Comparison of ENCODE assay signal across 22 cellular contexts in the genomic region with DNA sequence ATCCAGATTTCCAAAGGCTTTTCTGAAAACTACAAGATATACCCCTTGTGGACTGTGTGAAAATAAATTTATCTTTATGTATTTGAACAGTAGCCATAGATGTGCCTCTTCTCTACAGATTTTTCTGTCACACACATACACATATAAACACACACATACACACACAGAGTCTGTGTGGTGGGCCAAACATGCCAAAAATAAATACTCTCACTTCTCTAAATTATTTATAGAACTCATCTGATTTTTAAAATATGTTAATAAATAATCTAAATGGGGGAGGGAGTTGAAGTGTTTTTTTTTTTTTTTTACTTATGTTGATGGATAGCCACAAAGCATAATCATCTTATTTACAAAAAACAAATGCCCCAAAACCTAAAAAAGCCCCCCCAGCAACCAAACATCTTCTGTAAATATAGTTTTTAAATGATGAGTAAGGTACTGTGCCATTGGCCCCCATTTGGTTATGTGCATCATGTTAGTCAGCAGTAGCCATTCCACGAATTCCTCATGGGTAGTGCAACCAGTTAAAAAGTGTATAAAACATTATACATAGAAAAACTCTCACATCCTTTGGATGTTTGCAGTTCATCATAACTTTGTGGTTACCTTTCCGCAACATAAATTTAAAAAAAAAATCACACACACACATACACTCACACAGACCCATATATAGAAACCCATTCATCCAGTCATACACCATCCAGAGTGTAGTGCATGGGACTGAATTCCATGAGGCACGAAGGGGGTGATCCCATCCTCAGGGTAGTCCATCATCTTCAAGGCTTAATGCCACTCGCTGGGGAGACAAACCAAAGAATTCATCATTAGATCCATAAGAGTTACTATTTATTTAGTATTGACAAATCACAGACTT.
DNase-seq lines count a peak whose midpoint lies in the region; ATAC-seq and TF ChIP-seq lines count a peak whose summit lies in the region.
"Had no signal": no experiment of that assay in that cellular context is flagged by ENCODE, and none has a peak within 500 bp of the region (broad histone marks: within the 10 kb centered on the region; RNA-seq: fewer than 3 reads in every experiment).

No MANE protein-coding gene starts in this region.

- no peak overlapping the region for H3K9ac ChIP-seq in adipocyte (ENCODE audit: low read length)

- H3K4me3 ChIP-seq in AG09309 (ENCODE audit: control insufficient read depth, low read depth, low read length), result no peak overlapping the region
- H3K4me3 ChIP-seq in adipocyte (ENCODE audit: low read length), result no peak overlapping the region
- H3K4me3 ChIP-seq: coronary artery had no signal

- DNase-seq in AG09309 (ENCODE audit: low read depth), result peak; percentile 75
- peak; percentile 59 for DNase-seq in adipocyte (ENCODE audit: low read depth)
- DNase-seq in glomerular visceral epithelial cell (ENCODE audit: extremely low spot score), result peak; percentile 77
- no peak for DNase-seq in epidermal melanocyte (ENCODE audit: insufficient read length, low spot score)
- no peak for DNase-seq in activated effector memory CD4-positive, alpha-beta T cell treated with Interleukin-2 at 50 U/mL for 16 hours
- DNase-seq in iPS-NIHi11 (ENCODE audit: low spot score), result no peak
- DNase-seq in HuH-7 (ENCODE audit: low spot score), result no peak
- DNase-seq: activated CD8-positive, alpha-beta T cell treated with anti-CD3 and anti-CD28 coated beads, Interleukin-2, amount 10 ng/mL, durations not matched to agents 7 days and 5 days; anterior cingulate cortex; DMS153; Kasumi-1; kidney; midbrain; NCI-H146; NCI-H345; NK-92 treated with Interleukin-12 subunit alpha and Interleukin-12 subunit beta, amount 100 ng/mL, for 24 hours; stimulated activated CD4-positive, alpha-beta T cell treated with anti-CD3 and anti-CD28 coated beads, Interleukin-2, amount 100 ng/mL, for 24 hours; T-helper 1 cell had no signal

- no peaks in the 10 kb centered on the region for H3K27me3 ChIP-seq in adipocyte (replicated peaks; ENCODE audit: control insufficient read depth, insufficient read depth, low read length)

- peak; percentile 40 for ATAC-seq in GM18867 (IDR thresholded peaks at IDR 0.05; ENCODE audit: unreplicated experiment)
- ATAC-seq: activated CD8-positive, alpha-beta T cell treated with anti-CD3 and anti-CD28 coated beads, Interleukin-2, amount 10 ng/mL, durations not matched to agents 7 days and 5 days; sciatic nerve had no signal

- no peaks in the 10 kb centered on the region for H3K4me1 ChIP-seq in adipocyte (ENCODE audit: control insufficient read depth, insufficient read depth, low read length)

- H3K9me3 ChIP-seq in adipocyte (ENCODE audit: control insufficient read depth, low read length), result no peaks in the 10 kb centered on the region
- H3K9me3 ChIP-seq: neutrophil had no signal

- H3K36me3 ChIP-seq in adipocyte (ENCODE audit: control insufficient read depth, insufficient read depth, low read length, severe bottlenecking), result peaks cover 4% of the 10 kb centered on the region
- H3K36me3 ChIP-seq: neutrophil had no signal

- no peak for TF ChIP-seq CTCF in AG09309 (IDR thresholded peaks at IDR 0.05; ENCODE audit: control insufficient read depth, insufficient read depth, low read depth, low read length, missing control alignments)

Comparison
In these comparisons a context has a peak if more than half of its experiments do, and no peak if none do; other contexts are left out.
1. DNase-seq: peak in AG09309 (single experiment), adipocyte (single experiment) and glomerular visceral epithelial cell (single experiment); none in epidermal melanocyte (single experiment), activated effector memory CD4-positive, alpha-beta T cell treated with Interleukin-2 at 50 U/mL for 16 hours (single experiment), iPS-NIHi11 (single experiment) and HuH-7 (single experiment).